In genomic region chr20:35006531-35006971, GRCh38 we compare ENCODE assay signal across 21 cellular contexts. TPM values are rescaled to one million over a fixed set of nuclear protein-coding genes. Genes with fewer than 3 reads are reported as not detected.
DNase-seq lines count a peak whose midpoint lies in the region; ATAC-seq and TF ChIP-seq lines count a peak whose summit lies in the region.
"Had no signal": no experiment of that assay in that cellular context is flagged by ENCODE, and none has a peak within 500 bp of the region (broad histone marks: within the 10 kb centered on the region; RNA-seq: fewer than 3 reads in every experiment).

No MANE protein-coding gene starts in this region.

- H3K27me3 ChIP-seq in BE2C: no peaks in the 10 kb centered on the region
- no peaks in the 10 kb centered on the region for H3K27me3 ChIP-seq in H9 (ENCODE audit: insufficient read depth, low read length)
- H3K27me3 ChIP-seq in neuronal stem cell (ENCODE audit: control insufficient read depth in 3 of 3, insufficient read depth in 3 of 3, low read depth in 1 of 3, low read length in 3 of 3): no peaks in the 10 kb centered on the region
- H3K27me3 ChIP-seq: hepatocyte had no signal

- H2AK5ac ChIP-seq in H9 (ENCODE audit: insufficient read length, low read length) (no peak overlapping the region), neuronal stem cell (ENCODE audit: low read depth, low read length) (no peak overlapping the region)

- H3K23ac ChIP-seq in H9 (ENCODE audit: insufficient read length, low read depth, low read length) (no peak overlapping the region), neuronal stem cell (ENCODE audit: low read depth, low read length, poor library complexity) (no peak overlapping the region)

- H2BK20ac ChIP-seq in H9 (ENCODE audit: low read depth, low read length, poor library complexity, severe bottlenecking): no peak overlapping the region

- H3K4me2 ChIP-seq in H9 (ENCODE audit: insufficient read depth, insufficient read length, low read length): no peak overlapping the region
- H3K4me2 ChIP-seq in neuronal stem cell (ENCODE audit: insufficient read depth, low read length, poor library complexity, severe bottlenecking): no peak overlapping the region
- H3K4me2 ChIP-seq: hepatocyte had no signal

- no peak overlapping the region for H4K5ac ChIP-seq in H9 (ENCODE audit: insufficient read length, low read depth, low read length)

- H3K27ac Mint-ChIP-seq in H9: peak overlapping the region in 1 of 3 experiments; percentile 56; a peak in 2 of 7 replicates
- H3K27ac Mint-ChIP-seq in activated T-helper 2 cell treated with anti-CD3 and anti-CD28 coated beads, Interferon-gamma antibody, Interleukin-2, Interleukin-4, amounts not matched to agents 10 μg/mL and 5 μg/mL and 100 μg/mL, durations not matched to agents 14 hours and 24 hours and 36 hours: no peak overlapping the region
- no peak overlapping the region for H3K27ac Mint-ChIP-seq in activated CD4-positive, alpha-beta memory T cell treated with anti-CD3 and anti-CD28 coated beads for 36 hours
- H3K27ac Mint-ChIP-seq: CD4-positive, CD25-positive, alpha-beta regulatory T cell; stimulated activated naive B cell treated with anti-CD40 and anti-IgM and Interleukin-4, amounts not matched to agents 10 μg/mL and 1 μg/mL and 100 μg/mL, for 72 hours had no signal

- no peak for TF ChIP-seq CTCF in BE2C (IDR thresholded peaks at IDR 0.05; ENCODE audit: low read depth, low read length)
- TF ChIP-seq CTCF in H9 (conservative IDR thresholded peaks at IDR 0.05): no peak

- H2BK5ac ChIP-seq in H9 (ENCODE audit: insufficient read length, low read length): no peak overlapping the region
- H2BK5ac ChIP-seq in neuronal stem cell (ENCODE audit: low read length): no peak overlapping the region

- H3K4me3 ChIP-seq in BE2C (ENCODE audit: low read depth, low read length): no peak overlapping the region
- no peak overlapping the region for H3K4me3 ChIP-seq in neuronal stem cell (ENCODE audit: low read length in 2 of 2)
- H3K4me3 ChIP-seq: hepatocyte had no signal

- peaks cover 85% of the 10 kb centered on the region for H3K36me3 ChIP-seq in BE2C
- H3K36me3 ChIP-seq in neuronal stem cell (replicated peaks in 1 of 2; ENCODE audit: control insufficient read depth in 2 of 2, insufficient read depth in 2 of 2, low read length in 2 of 2): peaks cover 74 to 97% of the 10 kb centered on the region in 2 donors

- H3K79me1 ChIP-seq in H9 (ENCODE audit: insufficient read depth, low read depth, low read length, poor library complexity, severe bottlenecking): no peaks in the 10 kb centered on the region
- peaks cover 4% of the 10 kb centered on the region for H3K79me1 ChIP-seq in neuronal stem cell (ENCODE audit: low read depth, low read length)

- H4K20me1 ChIP-seq in H9 (ENCODE audit: control insufficient read depth, insufficient read depth, insufficient read length): no peaks in the 10 kb centered on the region

- H2BK15ac ChIP-seq in H9 (ENCODE audit: low read depth, low read length): no peak overlapping the region
- no peak overlapping the region for H2BK15ac ChIP-seq in neuronal stem cell (ENCODE audit: low read length)

- CTCF ChIA-PET in activated CD4-positive, alpha-beta memory T cell treated with anti-CD3 and anti-CD28 coated beads for 36 hours (lab: Charles Lee): no interaction called here

- H3K4me1 Mint-ChIP-seq in H9: peaks cover 7 to 11% of the 10 kb centered on the region in 2 experiments
- no peaks in the 10 kb centered on the region for H3K4me1 Mint-ChIP-seq in activated T-helper 2 cell treated with anti-CD3 and anti-CD28 coated beads, Interferon-gamma antibody, Interleukin-2, Interleukin-4, amounts not matched to agents 10 μg/mL and 5 μg/mL and 100 μg/mL, durations not matched to agents 14 hours and 24 hours and 36 hours (ENCODE audit: low read depth)
- H3K4me1 Mint-ChIP-seq in activated CD4-positive, alpha-beta memory T cell treated with anti-CD3 and anti-CD28 coated beads for 36 hours (ENCODE audit: low read depth): no peaks in the 10 kb centered on the region
- H3K4me1 Mint-ChIP-seq: stimulated activated naive B cell treated with anti-CD40 and anti-IgM and Interleukin-4, amounts not matched to agents 10 μg/mL and 1 μg/mL and 100 μg/mL, for 72 hours had no signal

- intact Hi-C loops in cardiac septum (cut with DNase I) (loop anchor here (5.0 kb wide), 1 partner anchor 134 kb away; the partner anchor contains the start of gene GGT7), posterior vena cava (cut with DNase I) (no loop called here)
- intact Hi-C loops in activated T-helper 2 cell treated with anti-CD3 and anti-CD28 coated beads, Interferon-gamma antibody, Interleukin-2, Interleukin-4, amounts not matched to agents 10 μg/mL and 5 μg/mL and 100 μg/mL, durations not matched to agents 14 hours and 24 hours and 36 hours (cut with micrococcal nuclease): no loop called here
- intact Hi-C loops in activated CD4-positive, alpha-beta memory T cell treated with anti-CD3 and anti-CD28 coated beads for 36 hours (cut with micrococcal nuclease): no loop called here

- H3K9ac ChIP-seq in H9 (ENCODE audit: extremely low read depth, insufficient read length, low read length) (no peak overlapping the region), neuronal stem cell (ENCODE audit: low read depth, low read length, poor library complexity) (no peak overlapping the region)

- no peak overlapping the region for H3K4ac ChIP-seq in H9 (ENCODE audit: low read depth, low read length)
- H3K4ac ChIP-seq in neuronal stem cell (ENCODE audit: low read length): no peak overlapping the region

- H3K4me3 Mint-ChIP-seq in H9: no peak overlapping the region
- H3K4me3 Mint-ChIP-seq in activated T-helper 2 cell treated with anti-CD3 and anti-CD28 coated beads, Interferon-gamma antibody, Interleukin-2, Interleukin-4, amounts not matched to agents 10 μg/mL and 5 μg/mL and 100 μg/mL, durations not matched to agents 14 hours and 24 hours and 36 hours (ENCODE audit: low read depth): no peak overlapping the region
- H3K4me3 Mint-ChIP-seq in activated CD4-positive, alpha-beta memory T cell treated with anti-CD3 and anti-CD28 coated beads for 36 hours: no peak overlapping the region
- H3K4me3 Mint-ChIP-seq: CD4-positive, CD25-positive, alpha-beta regulatory T cell; stimulated activated naive B cell treated with anti-CD40 and anti-IgM and Interleukin-4, amounts not matched to agents 10 μg/mL and 1 μg/mL and 100 μg/mL, for 72 hours had no signal

- POLR2A ChIA-PET in activated CD4-positive, alpha-beta memory T cell treated with anti-CD3 and anti-CD28 coated beads for 36 hours (lab: Charles Lee): interaction anchor here (0.6 kb wide), 1 partner anchor 185 kb away, joined by 5 read pairs; no protein-coding TSS in a partner anchor

- H3K4me1 ChIP-seq in BE2C (no peaks in the 10 kb centered on the region), H9 (ENCODE audit: insufficient read depth, low read length) (no peaks in the 10 kb centered on the region), neuronal stem cell (ENCODE audit: control insufficient read depth in 2 of 2, insufficient read depth in 1 of 2, low read depth in 1 of 2, low read length in 2 of 2) (no peaks in the 10 kb centered on the region)

- H3K56ac ChIP-seq in H9 (ENCODE audit: insufficient read length, low read depth, low read length): no peak overlapping the region

- H4K8ac ChIP-seq in H9 (replicated peaks; ENCODE audit: insufficient read length, low read depth, low read length) (no peak overlapping the region), neuronal stem cell (ENCODE audit: low read depth, low read length) (no peak overlapping the region)

- H3K27me3 Mint-ChIP-seq in H9 (ENCODE audit: low read depth): no peaks in the 10 kb centered on the region
- H3K27me3 Mint-ChIP-seq in activated T-helper 2 cell treated with anti-CD3 and anti-CD28 coated beads, Interferon-gamma antibody, Interleukin-2, Interleukin-4, amounts not matched to agents 10 μg/mL and 5 μg/mL and 100 μg/mL, durations not matched to agents 14 hours and 24 hours and 36 hours (ENCODE audit: low read depth): no peaks in the 10 kb centered on the region
- H3K27me3 Mint-ChIP-seq in activated CD4-positive, alpha-beta memory T cell treated with anti-CD3 and anti-CD28 coated beads for 36 hours: no peaks in the 10 kb centered on the region
- H3K27me3 Mint-ChIP-seq: CD4-positive, CD25-positive, alpha-beta regulatory T cell; stimulated activated naive B cell treated with anti-CD40 and anti-IgM and Interleukin-4, amounts not matched to agents 10 μg/mL and 1 μg/mL and 100 μg/mL, for 72 hours had no signal

- H4K91ac ChIP-seq in H9 (ENCODE audit: insufficient read length, low read depth, low read length) (no peak overlapping the region), neuronal stem cell (ENCODE audit: low read depth, low read length, poor library complexity) (no peak overlapping the region)

- no CpG with 5 or more reads among the region's 4 CpGs for WGBS in H9 (ENCODE audit: extremely low coverage, insufficient read length, low lambda C conversion rate)
- no CpG with 5 or more reads among the region's 4 CpGs for WGBS in neuronal stem cell (ENCODE audit: extremely low coverage in 2 of 2, insufficient read length in 2 of 2, insufficient replicate concordance in 1 of 2), 2 donors

- H2AFZ ChIP-seq in H9 (ENCODE audit: low read length) (no peak overlapping the region), neuronal stem cell (ENCODE audit: low read length) (no peak overlapping the region)
- H2AFZ ChIP-seq: hepatocyte had no signal

- DNase-seq in BE2C (peak; percentile 7), H9 (peak; percentile 12), cardiac septum (ENCODE audit: low spot score) (peak; percentile 70), posterior vena cava (ENCODE audit: low spot score) (peak; percentile 53), neuronal stem cell (ENCODE audit: low spot score) (no peak)
- no peak for DNase-seq in activated T-helper 2 cell treated with anti-CD3 and anti-CD28 coated beads, Interferon-gamma antibody, Interleukin-2, Interleukin-4, amounts not matched to agents 10 μg/mL and 5 μg/mL and 100 μg/mL, durations not matched to agents 14 hours and 24 hours and 36 hours (ENCODE audit: low spot score)
- no peak for DNase-seq in activated CD4-positive, alpha-beta memory T cell treated with anti-CD3 and anti-CD28 coated beads for 36 hours
- DNase-seq: activated CD8-positive, alpha-beta memory T cell treated with anti-CD3 and anti-CD28 coated beads, Interleukin-2, amount 50 U/mL, for 4 hours; CD4-positive, CD25-positive, alpha-beta regulatory T cell; cortex of kidney; GDM1; IMR-90; NCI-H1105 treated with DMSO at 0.1 percent for 48 hours; NCI-H526; stimulated activated naive B cell treated with anti-CD40 and anti-IgM and Interleukin-4, amounts not matched to agents 10 μg/mL and 1 μg/mL and 100 μg/mL, for 72 hours; SW 1271; trophoblast cell had no signal

- H3K27ac ChIP-seq in H9 (ENCODE audit: insufficient read length, low read depth, low read length): no peak overlapping the region
- H3K27ac ChIP-seq in neuronal stem cell (replicated peaks; ENCODE audit: low read length): no peak overlapping the region
- H3K27ac ChIP-seq: hepatocyte had no signal

- H3K18ac ChIP-seq in H9 (ENCODE audit: insufficient read length, low read depth, low read length) (no peak overlapping the region), neuronal stem cell (ENCODE audit: low read length) (no peak overlapping the region)

- peaks cover 42 to 92% (median 82%) of the 10 kb centered on the region in 3 experiments for H3K36me3 Mint-ChIP-seq in H9 (ENCODE audit: insufficient read depth in 1 of 3, low read depth in 3 of 3)
- peaks cover 61% of the 10 kb centered on the region for H3K36me3 Mint-ChIP-seq in activated T-helper 2 cell treated with anti-CD3 and anti-CD28 coated beads, Interferon-gamma antibody, Interleukin-2, Interleukin-4, amounts not matched to agents 10 μg/mL and 5 μg/mL and 100 μg/mL, durations not matched to agents 14 hours and 24 hours and 36 hours (ENCODE audit: low read depth)
- H3K36me3 Mint-ChIP-seq in activated CD4-positive, alpha-beta memory T cell treated with anti-CD3 and anti-CD28 coated beads for 36 hours: peaks cover 28% of the 10 kb centered on the region

- H3K9me3 ChIP-seq in BE2C (no peaks in the 10 kb centered on the region), H9 (ENCODE audit: control insufficient read depth, low read depth, low read length) (no peaks in the 10 kb centered on the region), neuronal stem cell (replicated peaks in 1 of 2; ENCODE audit: control insufficient read depth in 2 of 2, insufficient read depth in 1 of 2, low read depth in 1 of 2, low read length in 2 of 2) (no peaks in the 10 kb centered on the region)

- H2BK12ac ChIP-seq in H9 (ENCODE audit: insufficient read length, low read depth, low read length) (no peak overlapping the region), neuronal stem cell (ENCODE audit: low read length) (no peak overlapping the region)

- no peaks in the 10 kb centered on the region for H3K79me2 ChIP-seq in H9 (ENCODE audit: insufficient read depth, low read length)
- H3K79me2 ChIP-seq: hepatocyte had no signal

- no peaks in the 10 kb centered on the region for H3K9me3 Mint-ChIP-seq in H9
- no peaks in the 10 kb centered on the region for H3K9me3 Mint-ChIP-seq in activated T-helper 2 cell treated with anti-CD3 and anti-CD28 coated beads, Interferon-gamma antibody, Interleukin-2, Interleukin-4, amounts not matched to agents 10 μg/mL and 5 μg/mL and 100 μg/mL, durations not matched to agents 14 hours and 24 hours and 36 hours
- H3K9me3 Mint-ChIP-seq in activated CD4-positive, alpha-beta memory T cell treated with anti-CD3 and anti-CD28 coated beads for 36 hours: no peaks in the 10 kb centered on the region
- H3K9me3 Mint-ChIP-seq: stimulated activated naive B cell treated with anti-CD40 and anti-IgM and Interleukin-4, amounts not matched to agents 10 μg/mL and 1 μg/mL and 100 μg/mL, for 72 hours had no signal

- H3K14ac ChIP-seq in H9 (ENCODE audit: insufficient read depth, low read length) (no peak overlapping the region), neuronal stem cell (ENCODE audit: low read length) (no peak overlapping the region)

- no peak overlapping the region for H2BK120ac ChIP-seq in H9 (ENCODE audit: low read depth, low read length, poor library complexity, severe bottlenecking)
- no peak overlapping the region for H2BK120ac ChIP-seq in neuronal stem cell (ENCODE audit: low read depth, low read length)

- H3K23me2 ChIP-seq in H9 (ENCODE audit: insufficient read length, low read depth, low read length, poor library complexity, severe bottlenecking): no peaks in the 10 kb centered on the region

- H3T11ph ChIP-seq in H9 (ENCODE audit: low read length): no peak overlapping the region

- ATAC-seq in HG03108 (IDR thresholded peaks at IDR 0.05; ENCODE audit: unreplicated experiment): no peak
- ATAC-seq: stimulated activated naive B cell treated with anti-CD40 and anti-IgM and Interleukin-4, amounts not matched to agents 10 μg/mL and 1 μg/mL and 100 μg/mL, for 72 hours had no signal

RNA-seq across cellular contexts. Expression of gene MYH7B, which starts 50.9 kb away (rescaled TPM):
- polyA plus RNA-seq in BE2C (2012; ENCODE audit: insufficient read depth, insufficient read length, low read depth): 4.6 TPM
- total RNA-seq in H9 (2021) (0.22 and 0.42 TPM in 2 replicates), cardiac septum (238 TPM), posterior vena cava (under 1 TPM; 0.42 to 0.57 TPM)
- 0.35 TPM for polyA plus RNA-seq in neuronal stem cell (2013, experiment 1 of 2)
- polyA plus RNA-seq in neuronal stem cell (2013, experiment 2 of 2): 0.42 TPM
- 0.30 and 0.34 TPM in 2 replicates for total RNA-seq in activated T-helper 2 cell treated with anti-CD3 and anti-CD28 coated beads, Interferon-gamma antibody, Interleukin-2, Interleukin-4, amounts not matched to agents 10 μg/mL and 5 μg/mL and 100 μg/mL, durations not matched to agents 14 hours and 24 hours and 36 hours
- under 1 TPM; 0.50 to 0.61 TPM for total RNA-seq in activated CD4-positive, alpha-beta memory T cell treated with anti-CD3 and anti-CD28 coated beads for 36 hours
- total RNA-seq: endothelial cell of umbilical vein, fibroblast of villous mesenchyme, IMR-90 had no signal

RNA-seq across cellular contexts. Expression of gene GSS, which starts 50.9 kb away (rescaled TPM):
- polyA plus RNA-seq in BE2C (2012; ENCODE audit: insufficient read depth, insufficient read length, low read depth): 86.1 TPM
- 48.5 and 53.0 TPM in 2 replicates for total RNA-seq in H9 (2021)
- 27.5 TPM for total RNA-seq in cardiac septum
- total RNA-seq in posterior vena cava: 10 to 100 TPM; 23.2 to 25.5 TPM
- polyA plus RNA-seq in neuronal stem cell (2013, experiment 1 of 2): 37.0 TPM
- 37.4 TPM for polyA plus RNA-seq in neuronal stem cell (2013, experiment 2 of 2)
- total RNA-seq in activated T-helper 2 cell treated with anti-CD3 and anti-CD28 coated beads, Interferon-gamma antibody, Interleukin-2, Interleukin-4, amounts not matched to agents 10 μg/mL and 5 μg/mL and 100 μg/mL, durations not matched to agents 14 hours and 24 hours and 36 hours: 70.5 and 77.1 TPM in 2 replicates
- 10 to 100 TPM; 67.7 to 72.2 TPM for total RNA-seq in activated CD4-positive, alpha-beta memory T cell treated with anti-CD3 and anti-CD28 coated beads for 36 hours

Comparison
In these comparisons a context has a peak if more than half of its experiments do, and no peak if none do; other contexts are left out.
1. DNase-seq: peak in BE2C (single experiment), H9 (single experiment), cardiac septum (single experiment) and posterior vena cava (single experiment); none in neuronal stem cell (single experiment), activated T-helper 2 cell treated with anti-CD3 and anti-CD28 coated beads, Interferon-gamma antibody, Interleukin-2, Interleukin-4, amounts not matched to agents 10 μg/mL and 5 μg/mL and 100 μg/mL, durations not matched to agents 14 hours and 24 hours and 36 hours (single experiment) and activated CD4-positive, alpha-beta memory T cell treated with anti-CD3 and anti-CD28 coated beads for 36 hours (single experiment).
2. RNA of gene MYH7B, which starts 50.9 kb away (total RNA-seq): 238 TPM in cardiac septum (single experiment); 0.50 to 0.61 TPM in activated CD4-positive, alpha-beta memory T cell treated with anti-CD3 and anti-CD28 coated beads for 36 hours, 0.42 to 0.57 TPM in posterior vena cava, 0.30 to 0.34 TPM in activated T-helper 2 cell treated with anti-CD3 and anti-CD28 coated beads, Interferon-gamma antibody, Interleukin-2, Interleukin-4, amounts not matched to agents 10 μg/mL and 5 μg/mL and 100 μg/mL, durations not matched to agents 14 hours and 24 hours and 36 hours and 0.22 to 0.42 TPM in H9; every median in the first group is over 100 times any median in the second.